ENCODE assay signal across 1 cellular context in genomic region chr7:150959739-150960734, GRCh38.
TF ChIP-seq lines count a peak whose summit lies in the region.

No MANE protein-coding gene starts in this region.

TF ChIP-seq in K562, 482 proteins besides CTCF, POLR2A, EP300 and RAD21 (continued from another document and continues in another):
- TF ChIP-seq ZNF408 (CRISPR knock-in tag; IDR thresholded peaks at IDR 0.05; ENCODE audit: low read depth), result no peak
- TF ChIP-seq ASH1L (IDR thresholded peaks at IDR 0.05; ENCODE audit: borderline replicate concordance, low read depth, partially characterized antibody), result peak; percentile 74
- peak; percentile 89 for TF ChIP-seq TEAD2 (tag; IDR thresholded peaks at IDR 0.05)
- TF ChIP-seq ETS1 (conservative IDR thresholded peaks at IDR 0.05; ENCODE audit: control insufficient read depth, low read depth, low read length), result peak; percentile 81; the same call in 1 of the 2 replicates
- peak; percentile 34; the same call in 1 of the 2 replicates for TF ChIP-seq ARID2 (IDR thresholded peaks at IDR 0.05)
- peak; percentile 68 for TF ChIP-seq ZBTB12 (CRISPR knock-in tag; IDR thresholded peaks at IDR 0.05)
- 0 out of 2 replicates have a peak, but pooled peaks have one; percentile 0 for TF ChIP-seq ZFP30 (CRISPR knock-in tag; IDR thresholded peaks at IDR 0.05; ENCODE audit: borderline replicate concordance)
- TF ChIP-seq SP2 (IDR thresholded peaks at IDR 0.05; ENCODE audit: extremely low read depth, low read depth, low read length, poor library complexity, severe bottlenecking), result no peak
- no peak for TF ChIP-seq CSDE1 (IDR thresholded peaks at IDR 0.05)
- peak; percentile 71 for TF ChIP-seq HLTF (IDR thresholded peaks at IDR 0.05)
- TF ChIP-seq KDM5B (IDR thresholded peaks at IDR 0.05; ENCODE audit: insufficient replicate concordance, low read depth, low read length), result no peak
- TF ChIP-seq L3MBTL2 (IDR thresholded peaks at IDR 0.05), result peak; percentile 95
- no peak for TF ChIP-seq SIN3B (IDR thresholded peaks at IDR 0.05; ENCODE audit: low read depth)
- no peak; the same call in 1 of the 2 replicates for TF ChIP-seq ZNF584 (CRISPR knock-in tag; IDR thresholded peaks at IDR 0.05; ENCODE audit: low read depth)
- peak; percentile 55 for TF ChIP-seq ZBTB40 (IDR thresholded peaks at IDR 0.05)
- TF ChIP-seq ZBTB40 (CRISPR knock-in tag; IDR thresholded peaks at IDR 0.05), result no peak
- TF ChIP-seq RBM34 (IDR thresholded peaks at IDR 0.05; ENCODE audit: borderline replicate concordance, insufficient read depth, low read length), result no peak
- TF ChIP-seq POLR2B (IDR thresholded peaks at IDR 0.05; ENCODE audit: low read depth, partially characterized antibody), result peak; percentile 39
- TF ChIP-seq ZNF766 (CRISPR knock-in tag; conservative IDR thresholded peaks at IDR 0.05), result peak; percentile 84; the same call in 1 of the 2 replicates
- peak; percentile 94 for TF ChIP-seq THRB (CRISPR knock-in tag; conservative IDR thresholded peaks at IDR 0.05)
- peak; percentile 58 for TF ChIP-seq NCOA4 (IDR thresholded peaks at IDR 0.05; ENCODE audit: partially characterized antibody)
- no peak for TF ChIP-seq BDP1 (IDR thresholded peaks at IDR 0.05; ENCODE audit: insufficient read depth, insufficient read length)
- TF ChIP-seq TBP (optimal IDR thresholded peaks at IDR 0.05; ENCODE audit: low read depth, low read length), result peak; percentile 72
- TF ChIP-seq DEAF1 (CRISPR knock-in tag; IDR thresholded peaks at IDR 0.05), result peak; percentile 38
- 0 out of 2 replicates have a peak, but pooled peaks have one; percentile 54 for TF ChIP-seq ZNF830 (CRISPR knock-in tag; IDR thresholded peaks at IDR 0.05)
- peak; percentile 89 for TF ChIP-seq HMGN3 (IDR thresholded peaks at IDR 0.05; ENCODE audit: borderline replicate concordance, extremely low read depth, insufficient read length, low read depth, low read length)
- TF ChIP-seq MTF1 (CRISPR knock-in tag; IDR thresholded peaks at IDR 0.05; ENCODE audit: borderline replicate concordance), result peak; percentile 32; the same call in 1 of the 2 replicates
- TF ChIP-seq CREB3L1 (IDR thresholded peaks at IDR 0.05; ENCODE audit: borderline replicate concordance, low read depth), result peak; percentile 52; the same call in 1 of the 2 replicates
- TF ChIP-seq SRF (CRISPR knock-in tag; IDR thresholded peaks at IDR 0.05), result no peak; a peak in 1 of 4 replicates
- TF ChIP-seq EZH2 (IDR thresholded peaks at IDR 0.05; ENCODE audit: borderline replicate concordance, low read depth, low read length), result no peak
- TF ChIP-seq HDAC1 (IDR thresholded peaks at IDR 0.05), result peak; percentile 78 to 89; a peak in 3 of 4 replicates
- TF ChIP-seq ZNF212 (CRISPR knock-in tag; IDR thresholded peaks at IDR 0.05), result peak; percentile 64; the same call in 1 of the 2 replicates
- peak; percentile 28; the same call in 1 of the 2 replicates for TF ChIP-seq RFX5 (IDR thresholded peaks at IDR 0.05; ENCODE audit: low read depth, low read length)
- no peak for TF ChIP-seq U2AF2 (optimal IDR thresholded peaks at IDR 0.05; ENCODE audit: low read depth, low read length)
- TF ChIP-seq YBX1 (IDR thresholded peaks at IDR 0.05), result no peak
- no peak for TF ChIP-seq SNRNP70 (optimal IDR thresholded peaks at IDR 0.05; ENCODE audit: low read depth, low read length)
- no peak for TF ChIP-seq RFX7 (CRISPR knock-in tag; IDR thresholded peaks at IDR 0.05)
- peak; percentile 87; the same call in 1 of the 2 replicates for TF ChIP-seq NR4A1 (CRISPR knock-in tag; IDR thresholded peaks at IDR 0.05)
- TF ChIP-seq NR4A1 (tag; IDR thresholded peaks at IDR 0.05), result peak; percentile 92
- peak; percentile 92 for TF ChIP-seq ZNF175 (CRISPR knock-in tag; IDR thresholded peaks at IDR 0.05; ENCODE audit: low read depth)
- TF ChIP-seq FIP1L1 (IDR thresholded peaks at IDR 0.05; ENCODE audit: low read depth, low read length, poor library complexity, severe bottlenecking), result no peak
- no peak for TF ChIP-seq ZNF717 (CRISPR knock-in tag; IDR thresholded peaks at IDR 0.05)
- peak; percentile 66 for TF ChIP-seq RBFOX2 (IDR thresholded peaks at IDR 0.05; ENCODE audit: low read depth, low read length)
- TF ChIP-seq TCFL5 (CRISPR knock-in tag; conservative IDR thresholded peaks at IDR 0.05), result peak; percentile 76; the same call in 1 of the 2 replicates
- TF ChIP-seq ZNF134 (CRISPR knock-in tag; conservative IDR thresholded peaks at IDR 0.05), result peak; percentile 63
- TF ChIP-seq CBFA2T3 (IDR thresholded peaks at IDR 0.05), result peak; percentile 99
- no peak for TF ChIP-seq NFYB (IDR thresholded peaks at IDR 0.05; ENCODE audit: extremely low read depth, insufficient read length)
- 0 out of 2 replicates have a peak, but pooled peaks have one; percentile 33 for TF ChIP-seq ZNF707 (CRISPR knock-in tag; conservative IDR thresholded peaks at IDR 0.05)
- no peak for TF ChIP-seq NONO (IDR thresholded peaks at IDR 0.05; ENCODE audit: low read depth in 2 of 2, low read length in 1 of 2)
- TF ChIP-seq RBM25 (IDR thresholded peaks at IDR 0.05; ENCODE audit: low read depth, low read length, severe bottlenecking), result no peak
- no peak for TF ChIP-seq CTCFL (IDR thresholded peaks at IDR 0.05; ENCODE audit: borderline replicate concordance, insufficient read depth, low read depth, low read length, poor library complexity, severe bottlenecking)
- no peak for TF ChIP-seq U2AF1 (optimal IDR thresholded peaks at IDR 0.05; ENCODE audit: low read depth, low read length)
- no peak for TF ChIP-seq PCBP1 (IDR thresholded peaks at IDR 0.05; ENCODE audit: low read depth, low read length, poor library complexity, severe bottlenecking)
